11 cellular contexts compared by ENCODE assay signal in the genomic region with DNA sequence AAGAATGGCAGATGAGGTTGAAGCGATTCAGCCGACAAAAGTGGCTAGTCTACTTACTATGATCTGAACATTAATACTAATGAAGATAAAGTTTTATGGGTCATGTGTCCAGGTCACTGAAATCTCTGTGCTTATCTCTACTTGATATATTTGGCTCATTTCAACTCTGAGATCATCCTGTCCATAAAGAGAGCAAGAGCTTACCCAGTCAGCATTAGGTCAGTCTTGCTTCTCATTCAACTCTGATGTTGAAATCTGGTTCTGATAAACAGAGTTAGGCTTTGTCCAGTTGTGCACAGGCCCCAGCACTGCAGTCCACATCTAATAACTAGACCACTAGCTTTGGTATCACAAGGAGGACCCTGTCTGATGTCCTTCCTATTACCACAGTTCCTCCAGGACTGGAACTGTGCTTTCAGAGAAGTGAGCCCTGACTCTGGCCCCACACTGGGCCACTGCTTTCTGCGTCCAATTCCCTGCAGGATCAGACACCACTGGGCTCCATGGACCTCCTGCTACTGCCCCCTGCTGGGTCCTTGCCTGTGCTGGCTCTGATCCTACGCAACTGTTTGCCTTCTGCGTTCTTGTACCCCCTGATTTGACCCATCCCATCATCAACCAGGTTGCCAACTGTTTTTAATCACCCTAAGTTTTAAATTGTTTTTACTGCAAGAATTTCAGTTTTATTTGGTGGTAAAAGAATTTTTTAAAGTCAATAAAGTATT. TPM values are rescaled to one million over a fixed set of nuclear protein-coding genes. Genes with fewer than 3 reads are reported as not detected.
DNase-seq lines count a peak whose midpoint lies in the region; ATAC-seq and TF ChIP-seq lines count a peak whose summit lies in the region.
"Had no signal": no experiment of that assay in that cellular context is flagged by ENCODE, and none has a peak within 500 bp of the region (broad histone marks: within the 10 kb centered on the region; RNA-seq: fewer than 3 reads in every experiment).

No MANE protein-coding gene starts in this region.

- peaks cover 2% of the 10 kb centered on the region for H3K4me1 ChIP-seq in OCI-LY7 (ENCODE audit: insufficient read depth, low read length, poor library complexity, severe bottlenecking)
- no peaks in the 10 kb centered on the region for H3K4me1 ChIP-seq in foreskin keratinocyte
- H3K4me1 ChIP-seq in esophagus squamous epithelium: no peaks in the 10 kb centered on the region

- no peak overlapping the region for H3K27ac ChIP-seq in AG04450 (ENCODE audit: low read depth, low read length)
- H3K27ac ChIP-seq in OCI-LY7 (ENCODE audit: low read depth, low read length, poor library complexity, severe bottlenecking): no peak overlapping the region
- H3K27ac ChIP-seq in foreskin keratinocyte: no peak overlapping the region
- H3K27ac ChIP-seq in esophagus squamous epithelium: no peak overlapping the region

- H2AFZ ChIP-seq in OCI-LY7 (ENCODE audit: low read length): no peak overlapping the region

- H3K79me2 ChIP-seq in OCI-LY7 (ENCODE audit: insufficient read depth, low read depth, low read length): no peaks in the 10 kb centered on the region

- no TSS peak for BruUV-seq in OCI-LY7 (replicated peaks; lab: Mats Ljungman, UMichigan)

- no peaks in the 10 kb centered on the region for H3K9me2 ChIP-seq in OCI-LY7 (ENCODE audit: insufficient read depth, low read length)

- WGBS in esophagus squamous epithelium, 2 donors: 92% methylated on average over 5 of the region's 5 CpGs

- no peak for ATAC-seq in foreskin keratinocyte
- no peak for ATAC-seq in HG03432 (IDR thresholded peaks at IDR 0.05; ENCODE audit: unreplicated experiment)

- no peaks in the 10 kb centered on the region for H3K36me3 ChIP-seq in GM06990 (ENCODE audit: control insufficient read depth, insufficient read depth, low read length)
- H3K36me3 ChIP-seq in OCI-LY7 (ENCODE audit: insufficient read depth, low read length): no peaks in the 10 kb centered on the region
- no peaks in the 10 kb centered on the region for H3K36me3 ChIP-seq in esophagus squamous epithelium

- H4K20me1 ChIP-seq in OCI-LY7 (ENCODE audit: insufficient read depth, low read length): no peaks in the 10 kb centered on the region

- peaks cover 3% of the 10 kb centered on the region for H3K27me3 ChIP-seq in AG04450 (ENCODE audit: control insufficient read depth, insufficient read depth, low read length)
- H3K27me3 ChIP-seq in GM06990 (replicated peaks; ENCODE audit: control insufficient read depth, insufficient read depth, low read length): no peaks in the 10 kb centered on the region
- peaks cover 22% of the 10 kb centered on the region for H3K27me3 ChIP-seq in foreskin keratinocyte
- no peaks in the 10 kb centered on the region for H3K27me3 ChIP-seq in esophagus squamous epithelium

- H3K4me3 ChIP-seq in AG04450 (ENCODE audit: low read depth, low read length) (no peak overlapping the region), GM06990 (replicated peaks; ENCODE audit: low read depth, low read length) (no peak overlapping the region), OCI-LY7 (ENCODE audit: low read depth, low read length, poor library complexity, severe bottlenecking) (no peak overlapping the region), esophagus squamous epithelium (no peak overlapping the region)

- CTCF ChIA-PET in AG04450 (lab: Charles Lee): interaction anchor here (1.6 kb wide), 1 partner anchor 11 kb away, joined by 3 read pairs; no protein-coding TSS in a partner anchor
- CTCF ChIA-PET in OCI-LY7 (lab: Charles Lee; ENCODE audit: unreplicated experiment): no interaction called here

- intact Hi-C loops in OCI-LY7 (cut with micrococcal nuclease; ENCODE audit: unreplicated experiment) (no loop called here), esophagus squamous epithelium (cut with DNase I) (no loop called here)

- DNase-seq in AG04450 (ENCODE audit: low read depth, low spot score) (no peak), GM06990 (ENCODE audit: extremely low read depth, insufficient read length) (no peak), OCI-LY7 (ENCODE audit: low spot score) (no peak), foreskin keratinocyte (no peak), AG20443 (ENCODE audit: low spot score) (no peak), esophagus squamous epithelium (lab: John Stamatoyannopoulos, UW) (no peak), pons (ENCODE audit: low spot score) (no peak)
- DNase-seq: COR-L47, kidney glomerular epithelial cell, NCI-H2107 had no signal

- no peak for TF ChIP-seq POLR2A in esophagus squamous epithelium (IDR thresholded peaks at IDR 0.05)

- H3K4me2 ChIP-seq in OCI-LY7 (ENCODE audit: low read length): no peak overlapping the region

- H3K9me3 ChIP-seq in AG04450 (ENCODE audit: control insufficient read depth, insufficient read depth, low read length): no peaks in the 10 kb centered on the region
- H3K9me3 ChIP-seq in OCI-LY7 (ENCODE audit: low read length): no peaks in the 10 kb centered on the region
- H3K9me3 ChIP-seq in esophagus squamous epithelium: no peaks in the 10 kb centered on the region

- POLR2A ChIA-PET in AG04450 (lab: Yijun Ruan, JAX) (no interaction called here), OCI-LY7 (lab: Charles Lee) (interaction anchor here (0.6 kb wide), 1 partner anchor 757 kb away, joined by 3 read pairs; no protein-coding TSS in a partner anchor)

- TF ChIP-seq CTCF in AG04450 (IDR thresholded peaks at IDR 0.05; ENCODE audit: low read depth, low read length): peak; percentile 13; the same call in 1 of the 2 replicates
- peak; percentile 38 for TF ChIP-seq CTCF in GM06990 (IDR thresholded peaks at IDR 0.05; ENCODE audit: insufficient read depth, low read length, poor library complexity, severe bottlenecking)
- TF ChIP-seq CTCF in OCI-LY7 (conservative IDR thresholded peaks at IDR 0.05; ENCODE audit: low read length): peak; percentile 59
- TF ChIP-seq CTCF in foreskin keratinocyte (conservative IDR thresholded peaks at IDR 0.05): peak; percentile 29
- peak in 1 of 6 experiments; percentile 14 for TF ChIP-seq CTCF in esophagus squamous epithelium (IDR thresholded peaks at IDR 0.05)

RNA-seq across cellular contexts. Expression of a gene that starts 23.7 kb away (rescaled TPM):
- polyA plus RNA-seq in AG04450 (2011; rRNA removed) (72.6 and 83.7 TPM in 2 replicates), foreskin keratinocyte (34.5 and 41.6 TPM in 2 replicates)
- 165 and 195 TPM in 2 replicates for polyA minus RNA-seq in AG04450 (2011; rRNA and poly(A)+ RNA removed)
- total RNA-seq in OCI-LY7 (2014; rRNA removed; shearing (Covaris generic)): 69.8 and 81.9 TPM in 2 replicates
- total RNA-seq in OCI-LY7 (2022) (104 and 115 TPM in 2 replicates), foreskin keratinocyte (110 and 122 TPM in 2 replicates), esophagus squamous epithelium (10 to 100 TPM; 56.5 to 82.3 (median 65.7) TPM)

RNA-seq across cellular contexts. Expression of a gene that starts 25.6 kb away (rescaled TPM):
- polyA plus RNA-seq in AG04450 (2011; rRNA removed) (36.1 and 42.9 TPM in 2 replicates), foreskin keratinocyte (17.2 and 18.8 TPM in 2 replicates)
- 16.0 and 19.3 TPM in 2 replicates for polyA minus RNA-seq in AG04450 (2011; rRNA and poly(A)+ RNA removed)
- 47.1 and 50.2 TPM in 2 replicates for total RNA-seq in OCI-LY7 (2014; rRNA removed; shearing (Covaris generic))
- total RNA-seq in OCI-LY7 (2022) (55.0 and 55.7 TPM in 2 replicates), foreskin keratinocyte (21.4 and 22.7 TPM in 2 replicates), esophagus squamous epithelium (10 to 100 TPM; 18.0 to 33.6 (median 24.4) TPM)
